Comparison of ENCODE assay signal across 2 cellular contexts in the genomic region with DNA sequence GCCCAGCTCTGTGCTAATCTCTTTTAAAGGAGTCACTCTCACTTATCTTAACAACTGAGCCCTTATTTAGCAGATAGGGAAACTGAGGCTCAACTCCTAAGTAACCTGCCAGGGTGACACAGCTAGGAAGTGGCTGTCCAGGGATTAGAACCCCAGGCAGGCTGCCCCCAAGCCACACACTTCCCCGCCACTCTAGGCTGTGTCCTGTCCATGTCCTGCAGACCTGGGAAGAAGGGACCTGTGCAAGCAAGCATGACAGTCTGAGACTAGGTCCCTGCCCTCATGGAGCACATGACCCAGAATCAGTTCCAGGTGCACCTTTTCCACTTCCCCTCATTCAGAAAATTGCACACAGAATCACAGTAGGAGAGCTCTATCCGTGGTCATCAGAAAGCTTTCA.
A peak's percentile ranks its signal among the peaks of the same experiment; 100 is the strongest.
TF ChIP-seq lines count a peak whose summit lies in the region.

No MANE protein-coding gene starts in this region.

TF ChIP-seq in GM12878, 131 proteins besides CTCF, POLR2A, EP300 and RAD21:
- no peak for TF ChIP-seq GABPA (IDR thresholded peaks at IDR 0.05; ENCODE audit: low read depth)
- TF ChIP-seq TCF7 (IDR thresholded peaks at IDR 0.05; ENCODE audit: borderline replicate concordance), result no peak
- TF ChIP-seq YBX1 (IDR thresholded peaks at IDR 0.05), result no peak
- TF ChIP-seq, protein P1, sequence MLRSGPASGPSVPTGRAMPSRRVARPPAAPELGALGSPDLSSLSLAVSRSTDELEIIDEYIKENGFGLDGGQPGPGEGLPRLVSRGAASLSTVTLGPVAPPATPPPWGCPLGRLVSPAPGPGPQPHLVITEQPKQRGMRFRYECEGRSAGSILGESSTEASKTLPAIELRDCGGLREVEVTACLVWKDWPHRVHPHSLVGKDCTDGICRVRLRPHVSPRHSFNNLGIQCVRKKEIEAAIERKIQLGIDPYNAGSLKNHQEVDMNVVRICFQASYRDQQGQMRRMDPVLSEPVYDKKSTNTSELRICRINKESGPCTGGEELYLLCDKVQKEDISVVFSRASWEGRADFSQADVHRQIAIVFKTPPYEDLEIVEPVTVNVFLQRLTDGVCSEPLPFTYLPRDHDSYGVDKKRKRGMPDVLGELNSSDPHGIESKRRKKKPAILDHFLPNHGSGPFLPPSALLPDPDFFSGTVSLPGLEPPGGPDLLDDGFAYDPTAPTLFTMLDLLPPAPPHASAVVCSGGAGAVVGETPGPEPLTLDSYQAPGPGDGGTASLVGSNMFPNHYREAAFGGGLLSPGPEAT (IDR thresholded peaks at IDR 0.05; ENCODE audit: low read depth), result no peak
- TF ChIP-seq MTA2 (IDR thresholded peaks at IDR 0.05; ENCODE audit: low read depth), result no peak
- TF ChIP-seq TCF12 (IDR thresholded peaks at IDR 0.05; ENCODE audit: low read depth, low read length), result no peak
- peak; percentile 38; the same call in 1 of the 2 replicates for TF ChIP-seq SPI1 (IDR thresholded peaks at IDR 0.05; ENCODE audit: borderline replicate concordance, insufficient read depth, low read depth, low read length)
- TF ChIP-seq, protein P2, sequence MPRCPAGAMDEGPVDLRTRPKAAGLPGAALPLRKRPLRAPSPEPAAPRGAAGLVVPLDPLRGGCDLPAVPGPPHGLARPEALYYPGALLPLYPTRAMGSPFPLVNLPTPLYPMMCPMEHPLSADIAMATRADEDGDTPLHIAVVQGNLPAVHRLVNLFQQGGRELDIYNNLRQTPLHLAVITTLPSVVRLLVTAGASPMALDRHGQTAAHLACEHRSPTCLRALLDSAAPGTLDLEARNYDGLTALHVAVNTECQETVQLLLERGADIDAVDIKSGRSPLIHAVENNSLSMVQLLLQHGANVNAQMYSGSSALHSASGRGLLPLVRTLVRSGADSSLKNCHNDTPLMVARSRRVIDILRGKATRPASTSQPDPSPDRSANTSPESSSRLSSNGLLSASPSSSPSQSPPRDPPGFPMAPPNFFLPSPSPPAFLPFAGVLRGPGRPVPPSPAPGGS (IDR thresholded peaks at IDR 0.05; ENCODE audit: borderline replicate concordance, insufficient read depth, low read depth, low read length, poor library complexity, severe bottlenecking), result no peak
- no peak for TF ChIP-seq TAF1 (IDR thresholded peaks at IDR 0.05; ENCODE audit: borderline replicate concordance, low read depth, low read length)
- no peak for TF ChIP-seq SMAD5 (IDR thresholded peaks at IDR 0.05; ENCODE audit: low read depth)
- no peak for TF ChIP-seq ASH2L (IDR thresholded peaks at IDR 0.05; ENCODE audit: borderline replicate concordance, low read depth)
- TF ChIP-seq RAD51 (IDR thresholded peaks at IDR 0.05), result no peak
- no peak for TF ChIP-seq MEF2B (IDR thresholded peaks at IDR 0.05; ENCODE audit: partially characterized antibody, poor library complexity, severe bottlenecking)
- TF ChIP-seq PRDM15 (CRISPR knock-in tag; IDR thresholded peaks at IDR 0.05), result no peak
- peak; percentile 61; the same call in 1 of the 2 replicates for TF ChIP-seq PAX5 (IDR thresholded peaks at IDR 0.05; ENCODE audit: borderline replicate concordance, low read depth, low read length)
TF ChIP-seq in GM12878: peak in this region for 2.

TF ChIP-seq in HepG2, 621 proteins besides CTCF, POLR2A, EP300 and RAD21:
- TF ChIP-seq TBX3 (IDR thresholded peaks at IDR 0.05; ENCODE audit: borderline replicate concordance) (no peak), HCFC1 (IDR thresholded peaks at IDR 0.05; ENCODE audit: low read depth, low read length) (no peak), BORCS8-MEF2B (CRISPR knock-in tag; IDR thresholded peaks at IDR 0.05) (0 out of 2 replicates have a peak, but pooled peaks have one; percentile 12)
